Comparison of ENCODE assay signal across 18 cellular contexts in genomic region chr2:234430892-234431291, GRCh38.
DNase-seq lines count a peak whose midpoint lies in the region; ATAC-seq and FAIRE-seq lines count a peak whose summit lies in the region.
"Had no signal": no experiment of that assay in that cellular context is flagged by ENCODE, and none has a peak within 500 bp of the region (broad histone marks: within the 10 kb centered on the region; RNA-seq: fewer than 3 reads in every experiment).

No MANE protein-coding gene starts in this region.

- H3K27ac Mint-ChIP-seq in CD4-positive, CD25-positive, alpha-beta regulatory T cell, result peak overlapping the region; percentile 21 to 87 (median 68)
- peak overlapping the region in 7 of 8 donors; percentile 26 to 98 (median 68) for H3K27ac Mint-ChIP-seq in CD8-positive, alpha-beta memory T cell
- peak overlapping the region; percentile 50 to 98 for H3K27ac Mint-ChIP-seq in T-cell
- peak overlapping the region in 8 of 9 donors; percentile 18 to 100 (median 66) for H3K27ac Mint-ChIP-seq in naive thymus-derived CD4-positive, alpha-beta T cell

- CTCF ChIA-PET in CD8-positive, alpha-beta memory T cell (lab: Charles Lee), result interaction anchor here (1.4 kb wide), 1 partner anchor 9 kb away, joined by 4 read pairs; no protein-coding TSS in a partner anchor
- CTCF ChIA-PET in T-cell (lab: Charles Lee), result no interaction called here
- CTCF ChIA-PET in naive thymus-derived CD4-positive, alpha-beta T cell (lab: Charles Lee), result interaction anchor here (0.6 to 1.8 kb wide), 4 partner anchors 19 to 434 kb away, joined by 3 to 4 read pairs (median 4); no protein-coding TSS in a partner anchor

- H3K4me1 Mint-ChIP-seq in CD4-positive, CD25-positive, alpha-beta regulatory T cell, result peaks cover 46 to 84% (median 53%) of the 10 kb centered on the region in 4 donors
- H3K4me1 Mint-ChIP-seq in CD8-positive, alpha-beta memory T cell, result peaks cover 64 to 84% (median 67%) of the 10 kb centered on the region in 3 donors
- peaks cover 71 to 80% (median 79%) of the 10 kb centered on the region in 3 donors for H3K4me1 Mint-ChIP-seq in T-cell
- H3K4me1 Mint-ChIP-seq in naive thymus-derived CD4-positive, alpha-beta T cell, result peaks cover 44 to 94% (median 87%) of the 10 kb centered on the region in 7 donors

- H3K4me3 Mint-ChIP-seq in CD4-positive, CD25-positive, alpha-beta regulatory T cell, result peak overlapping the region in 1 of 4 donors; percentile 21
- no peak overlapping the region for H3K4me3 Mint-ChIP-seq in CD8-positive, alpha-beta memory T cell
- no peak overlapping the region for H3K4me3 Mint-ChIP-seq in T-cell
- H3K4me3 Mint-ChIP-seq in naive thymus-derived CD4-positive, alpha-beta T cell, result no peak overlapping the region

- no peak overlapping the region for H3K4me3 ChIP-seq in CD4-positive, CD25-positive, alpha-beta regulatory T cell (ENCODE audit: low read depth, low read length)
- H3K4me3 ChIP-seq in CD8-positive, alpha-beta memory T cell (ENCODE audit: low read length), result no peak overlapping the region
- H3K4me3 ChIP-seq in naive thymus-derived CD4-positive, alpha-beta T cell (ENCODE audit: low read length), result no peak overlapping the region
- H3K4me3 ChIP-seq: A549 had no signal

- no peaks in the 10 kb centered on the region for H3K9me3 ChIP-seq in CD4-positive, CD25-positive, alpha-beta regulatory T cell (ENCODE audit: control insufficient read depth in 2 of 2, low read length in 2 of 2)
- no peaks in the 10 kb centered on the region for H3K9me3 ChIP-seq in CD8-positive, alpha-beta memory T cell (ENCODE audit: low read length)
- no peaks in the 10 kb centered on the region for H3K9me3 ChIP-seq in naive thymus-derived CD4-positive, alpha-beta T cell (ENCODE audit: control insufficient read depth in 2 of 3, low read length in 3 of 3)
- H3K9me3 ChIP-seq: A549 had no signal

- intact Hi-C loops in naive thymus-derived CD4-positive, alpha-beta T cell (cut with micrococcal nuclease), result no loop called here

- H3K9me3 Mint-ChIP-seq in CD4-positive, CD25-positive, alpha-beta regulatory T cell, result no peaks in the 10 kb centered on the region
- no peaks in the 10 kb centered on the region for H3K9me3 Mint-ChIP-seq in CD8-positive, alpha-beta memory T cell
- H3K9me3 Mint-ChIP-seq in T-cell, result no peaks in the 10 kb centered on the region
- peaks cover 0 to 3% (median 0%) of the 10 kb centered on the region in 11 donors for H3K9me3 Mint-ChIP-seq in naive thymus-derived CD4-positive, alpha-beta T cell

- no peak for DNase-seq in CD4-positive, CD25-positive, alpha-beta regulatory T cell
- no peak for DNase-seq in CD8-positive, alpha-beta memory T cell
- DNase-seq in T-cell (no peak), RCC 7860 (ENCODE audit: low spot score) (no peak)
- no peak for DNase-seq in naive thymus-derived CD4-positive, alpha-beta T cell
- DNase-seq: DMS79 treated with DMSO at 0.1 percent for 48 hours, KG1, NCI-H1417 treated with DMSO at 0.1 percent for 48 hours, NCI-H187 treated with DMSO at 0.1 percent for 48 hours, NCI-H226, NCI-H524, SIG-M5 had no signal

- peak overlapping the region; percentile 10 for H3K27ac ChIP-seq in CD4-positive, CD25-positive, alpha-beta regulatory T cell (ENCODE audit: insufficient read depth, low read length, poor library complexity, severe bottlenecking)
- H3K27ac ChIP-seq in CD8-positive, alpha-beta memory T cell (ENCODE audit: low read depth, low read length), result no peak overlapping the region
- H3K27ac ChIP-seq in naive thymus-derived CD4-positive, alpha-beta T cell (ENCODE audit: low read depth, low read length), result no peak overlapping the region
- H3K27ac ChIP-seq: RWPE1 had no signal

- no peak for FAIRE-seq in RCC 7860 (lab: Jason Lieb, UNC)
- FAIRE-seq: A549 had no signal

- H3K36me3 ChIP-seq in CD4-positive, CD25-positive, alpha-beta regulatory T cell (ENCODE audit: control insufficient read depth, insufficient read depth, low read length), result no peaks in the 10 kb centered on the region
- no peaks in the 10 kb centered on the region for H3K36me3 ChIP-seq in CD8-positive, alpha-beta memory T cell (ENCODE audit: insufficient read depth, low read length)
- no peaks in the 10 kb centered on the region for H3K36me3 ChIP-seq in naive thymus-derived CD4-positive, alpha-beta T cell (ENCODE audit: control insufficient read depth in 2 of 3, insufficient read depth in 3 of 3, low read length in 3 of 3)

- ATAC-seq in CD4-positive, CD25-positive, alpha-beta regulatory T cell (ENCODE audit: low read depth in 2 of 2), result no peak
- ATAC-seq in T-cell (replicated peaks in 1 of 4), result no peak
- ATAC-seq in naive thymus-derived CD4-positive, alpha-beta T cell, result no peak
- no peak for ATAC-seq in HG02678 (IDR thresholded peaks at IDR 0.05; ENCODE audit: unreplicated experiment)
- ATAC-seq in GM21529 (IDR thresholded peaks at IDR 0.05; ENCODE audit: unreplicated experiment), result no peak
- ATAC-seq in GM21526 (IDR thresholded peaks at IDR 0.05; ENCODE audit: low FRiP score, unreplicated experiment), result no peak
- ATAC-seq: A549, HCT116 had no signal

- H3K36me3 Mint-ChIP-seq in CD4-positive, CD25-positive, alpha-beta regulatory T cell, result peaks cover 3% of the 10 kb centered on the region
- no peaks in the 10 kb centered on the region for H3K36me3 Mint-ChIP-seq in CD8-positive, alpha-beta memory T cell
- no peaks in the 10 kb centered on the region for H3K36me3 Mint-ChIP-seq in T-cell
- peaks cover 0 to 17% (median 0%) of the 10 kb centered on the region in 5 donors for H3K36me3 Mint-ChIP-seq in naive thymus-derived CD4-positive, alpha-beta T cell

- no peaks in the 10 kb centered on the region for H3K27me3 ChIP-seq in CD4-positive, CD25-positive, alpha-beta regulatory T cell (ENCODE audit: control insufficient read depth, insufficient read depth, low read length)
- H3K27me3 ChIP-seq in CD8-positive, alpha-beta memory T cell (ENCODE audit: insufficient read depth, low read length, poor library complexity, severe bottlenecking), result no peaks in the 10 kb centered on the region
- no peaks in the 10 kb centered on the region for H3K27me3 ChIP-seq in naive thymus-derived CD4-positive, alpha-beta T cell (ENCODE audit: control insufficient read depth in 2 of 2, insufficient read depth in 2 of 2, low read length in 2 of 2)

- peaks cover 39% of the 10 kb centered on the region for H3K4me1 ChIP-seq in CD4-positive, CD25-positive, alpha-beta regulatory T cell (ENCODE audit: control insufficient read depth, insufficient read depth, low read length, poor library complexity, severe bottlenecking)
- H3K4me1 ChIP-seq in CD8-positive, alpha-beta memory T cell (ENCODE audit: insufficient read depth, low read length), result peaks cover 49% of the 10 kb centered on the region
- peaks cover 44 to 48% of the 10 kb centered on the region in 2 donors for H3K4me1 ChIP-seq in naive thymus-derived CD4-positive, alpha-beta T cell (ENCODE audit: control insufficient read depth in 2 of 2, insufficient read depth in 2 of 2, low read length in 2 of 2)

- no peaks in the 10 kb centered on the region for H3K27me3 Mint-ChIP-seq in CD4-positive, CD25-positive, alpha-beta regulatory T cell
- H3K27me3 Mint-ChIP-seq in CD8-positive, alpha-beta memory T cell, result peaks cover 0 to 4% of the 10 kb centered on the region in 2 donors
- H3K27me3 Mint-ChIP-seq in T-cell, result no peaks in the 10 kb centered on the region
- no peaks in the 10 kb centered on the region for H3K27me3 Mint-ChIP-seq in naive thymus-derived CD4-positive, alpha-beta T cell

- POLR2A ChIA-PET in CD8-positive, alpha-beta memory T cell (lab: Charles Lee), result no interaction called here
- POLR2A ChIA-PET in T-cell (lab: Charles Lee), result interaction anchor here in 1 of 2 donors (1.0 kb wide), 1 partner anchor 16 kb away, joined by 3 read pairs; no protein-coding TSS in a partner anchor
- POLR2A ChIA-PET in naive thymus-derived CD4-positive, alpha-beta T cell (lab: Charles Lee), result interaction anchor here (0.6 to 18.5 kb wide), 4 partner anchors 25 to 60 kb away, joined by 3 to 643 read pairs (median 4); no protein-coding TSS in a partner anchor

Comparison
In these comparisons a context has a peak if more than half of its experiments do, and no peak if none do; other contexts are left out.
1. CTCF ChIA-PET loops: an anchor here in CD8-positive, alpha-beta memory T cell (1.4 kb wide) and naive thymus-derived CD4-positive, alpha-beta T cell (0.6 to 1.8 kb wide); none called in T-cell.